In genomic region chr15:89356634-89357298, GRCh38 we compare ENCODE assay signal across 8 cellular contexts. TPM values are rescaled to one million over a fixed set of nuclear protein-coding genes. Genes with fewer than 3 reads are reported as not detected.
DNase-seq lines count a peak whose midpoint lies in the region; ATAC-seq, FAIRE-seq and TF ChIP-seq lines count a peak whose summit lies in the region.

No MANE protein-coding gene starts in this region.

- no peaks in the 10 kb centered on the region for H3K36me3 ChIP-seq in SK-N-MC (ENCODE audit: insufficient read depth, low read length)
- H3K36me3 ChIP-seq in keratinocyte (ENCODE audit: control insufficient read depth in 2 of 2, extremely low read depth in 1 of 2, insufficient read depth in 2 of 2, low read length in 2 of 2), result no peaks in the 10 kb centered on the region

- H3K27ac Mint-ChIP-seq in effector memory CD8-positive, alpha-beta T cell, result no peak overlapping the region

- peaks cover 74 to 95% of the 10 kb centered on the region in 2 donors for H3K27me3 Mint-ChIP-seq in effector memory CD8-positive, alpha-beta T cell

- no peak overlapping the region for H3K4me3 Mint-ChIP-seq in effector memory CD8-positive, alpha-beta T cell

- peaks cover under 1% of the 10 kb centered on the region for H4K20me1 ChIP-seq in keratinocyte (ENCODE audit: control insufficient read depth, extremely low read depth, insufficient read depth, low read length)

- H3K79me2 ChIP-seq in keratinocyte (ENCODE audit: control insufficient read depth, insufficient read depth, low read length), result no peaks in the 10 kb centered on the region

- peaks cover 2% of the 10 kb centered on the region for H3K4me1 ChIP-seq in keratinocyte (ENCODE audit: control insufficient read depth, extremely low read depth, insufficient read depth, low read length)

- DNase-seq in COLO829 (ENCODE audit: low spot score) (peak; percentile 61), SK-N-MC (ENCODE audit: low read depth, low spot score) (no peak), keratinocyte (ENCODE audit: low read depth, low spot score) (no peak)
- DNase-seq in effector memory CD8-positive, alpha-beta T cell, result no peak
- no peak for DNase-seq in activated CD8-positive, alpha-beta memory T cell treated with anti-CD3 and anti-CD28 coated beads, Interleukin-2, amount 50 U/mL, for 4 hours
- no peak for DNase-seq in activated CD4-positive, alpha-beta T cell treated with anti-CD3 and anti-CD28 coated beads for 4 hours

- H3K9me3 ChIP-seq in SK-N-MC (ENCODE audit: low read depth, low read length) (no peaks in the 10 kb centered on the region), keratinocyte (ENCODE audit: control insufficient read depth, low read depth, low read length) (no peaks in the 10 kb centered on the region)

- peaks cover 19% of the 10 kb centered on the region in 2 donors for H3K4me1 Mint-ChIP-seq in effector memory CD8-positive, alpha-beta T cell (ENCODE audit: low read depth in 2 of 2)

- no peak for FAIRE-seq in keratinocyte (lab: Jason Lieb, UNC)

- peaks cover 59% of the 10 kb centered on the region for H3K27me3 ChIP-seq in keratinocyte (ENCODE audit: control insufficient read depth, extremely low read depth, insufficient read depth, low read length)

- no peaks in the 10 kb centered on the region for H3K9me1 ChIP-seq in keratinocyte (ENCODE audit: control insufficient read depth, extremely low read depth, insufficient read depth, low read length)

- H3K9ac ChIP-seq in SK-N-MC (ENCODE audit: insufficient read length) (no peak overlapping the region), keratinocyte (ENCODE audit: control insufficient read depth, extremely low read depth, insufficient read depth, low read length) (no peak overlapping the region)

- H3K36me3 Mint-ChIP-seq in effector memory CD8-positive, alpha-beta T cell (ENCODE audit: insufficient read depth), result peaks cover 18% of the 10 kb centered on the region

- H3K4me3 ChIP-seq in SK-N-MC (no peak overlapping the region), keratinocyte (ENCODE audit: control insufficient read depth in 2 of 3, extremely low read depth in 1 of 3, insufficient read depth in 2 of 3, low read depth in 1 of 3, low read length in 3 of 3) (no peak overlapping the region)

- dilution Hi-C loops in keratinocyte (cut with MboI; ENCODE audit: extremely low pct_ligation_motif_present, low sequenced_read_pairs), result no loop called here

- H2AFZ ChIP-seq in keratinocyte (ENCODE audit: control insufficient read depth, low read length), result no peak overlapping the region

- TF ChIP-seq CTCF in keratinocyte (optimal IDR thresholded peaks at IDR 0.05 in 1 of 3, IDR thresholded peaks at IDR 0.05 in 1 of 3, conservative IDR thresholded peaks at IDR 0.05 in 1 of 3; ENCODE audit: extremely low read depth in 1 of 3, insufficient read depth in 2 of 3, low read length in 3 of 3), result peak; percentile 54 to 77 (median 54)

- 0 out of 2 replicates have a peak overlapping the region, but pooled peaks have one; percentile 26 for H3K27ac ChIP-seq in SK-N-MC
- H3K27ac ChIP-seq in keratinocyte (ENCODE audit: control insufficient read depth, insufficient read depth, low read length), result no peak overlapping the region

- no peak overlapping the region for H3K4me2 ChIP-seq in keratinocyte (ENCODE audit: control insufficient read depth, extremely low read depth, insufficient read depth, low read depth, low read length)

- ATAC-seq in HG02759 (IDR thresholded peaks at IDR 0.05; ENCODE audit: unreplicated experiment), result peak; percentile 29
- ATAC-seq in effector memory CD8-positive, alpha-beta T cell (replicated peaks), result no peak
- no peak for ATAC-seq in HG03139 (IDR thresholded peaks at IDR 0.05; ENCODE audit: unreplicated experiment)

- H3K9me3 Mint-ChIP-seq in effector memory CD8-positive, alpha-beta T cell, result no peaks in the 10 kb centered on the region

RNA-seq across cellular contexts. Expression of gene POLG, which starts 22.1 kb away (rescaled TPM):
- polyA plus RNA-seq in keratinocyte, result 27.3 to 40.4 TPM (median 29.6 TPM) in 3 replicates
- polyA plus RNA-seq in keratinocyte (2011; ENCODE audit: low read depth), result 43.8 TPM
- 16.4 and 19.9 TPM in 2 replicates for polyA plus RNA-seq in keratinocyte (2011; cell fraction: cytosol; rRNA removed)
- polyA plus RNA-seq in keratinocyte (2011; cell fraction: nucleus; rRNA removed), result 118 and 119 TPM in 2 replicates
- polyA plus RNA-seq in keratinocyte (2012; ENCODE audit: low replicate concordance), result 38.1 and 46.6 TPM in 2 replicates
- polyA minus RNA-seq in keratinocyte, result 23.5 to 66.7 TPM (median 34.2 TPM) in 3 replicates
- 27.0 TPM for polyA minus RNA-seq in keratinocyte (2011; cell fraction: cytosol; rRNA and poly(A)+ RNA removed)
- polyA minus RNA-seq in keratinocyte (2011; cell fraction: nucleus; rRNA and poly(A)+ RNA removed), result 56.3 and 60.3 TPM in 2 replicates
